In the genomic region with DNA sequence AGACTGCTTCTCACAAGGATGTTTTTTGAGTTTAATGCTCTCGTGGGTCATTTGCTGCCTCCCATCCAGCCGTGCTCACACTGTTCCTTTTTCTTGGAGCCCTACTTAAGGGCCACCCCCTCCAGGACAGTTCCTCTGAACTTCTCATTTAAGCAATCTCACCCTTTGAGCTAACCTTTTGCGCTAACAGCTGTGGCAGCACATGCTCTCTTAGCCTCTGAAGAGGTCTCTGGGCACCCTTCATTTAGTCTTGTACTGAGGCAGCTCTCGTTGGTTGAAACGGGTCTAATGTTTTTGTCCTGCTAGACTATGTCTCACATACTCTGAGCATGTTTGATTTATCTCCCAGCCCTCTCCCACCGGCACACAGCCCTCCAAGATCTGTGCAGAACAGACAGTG, we compare ENCODE assay signal across 1 cellular context.
TF ChIP-seq lines count a peak whose summit lies in the region.

No MANE protein-coding gene starts in this region.

TF ChIP-seq in HepG2, 621 proteins besides CTCF, POLR2A, EP300 and RAD21:
- TF ChIP-seq, protein P1, sequence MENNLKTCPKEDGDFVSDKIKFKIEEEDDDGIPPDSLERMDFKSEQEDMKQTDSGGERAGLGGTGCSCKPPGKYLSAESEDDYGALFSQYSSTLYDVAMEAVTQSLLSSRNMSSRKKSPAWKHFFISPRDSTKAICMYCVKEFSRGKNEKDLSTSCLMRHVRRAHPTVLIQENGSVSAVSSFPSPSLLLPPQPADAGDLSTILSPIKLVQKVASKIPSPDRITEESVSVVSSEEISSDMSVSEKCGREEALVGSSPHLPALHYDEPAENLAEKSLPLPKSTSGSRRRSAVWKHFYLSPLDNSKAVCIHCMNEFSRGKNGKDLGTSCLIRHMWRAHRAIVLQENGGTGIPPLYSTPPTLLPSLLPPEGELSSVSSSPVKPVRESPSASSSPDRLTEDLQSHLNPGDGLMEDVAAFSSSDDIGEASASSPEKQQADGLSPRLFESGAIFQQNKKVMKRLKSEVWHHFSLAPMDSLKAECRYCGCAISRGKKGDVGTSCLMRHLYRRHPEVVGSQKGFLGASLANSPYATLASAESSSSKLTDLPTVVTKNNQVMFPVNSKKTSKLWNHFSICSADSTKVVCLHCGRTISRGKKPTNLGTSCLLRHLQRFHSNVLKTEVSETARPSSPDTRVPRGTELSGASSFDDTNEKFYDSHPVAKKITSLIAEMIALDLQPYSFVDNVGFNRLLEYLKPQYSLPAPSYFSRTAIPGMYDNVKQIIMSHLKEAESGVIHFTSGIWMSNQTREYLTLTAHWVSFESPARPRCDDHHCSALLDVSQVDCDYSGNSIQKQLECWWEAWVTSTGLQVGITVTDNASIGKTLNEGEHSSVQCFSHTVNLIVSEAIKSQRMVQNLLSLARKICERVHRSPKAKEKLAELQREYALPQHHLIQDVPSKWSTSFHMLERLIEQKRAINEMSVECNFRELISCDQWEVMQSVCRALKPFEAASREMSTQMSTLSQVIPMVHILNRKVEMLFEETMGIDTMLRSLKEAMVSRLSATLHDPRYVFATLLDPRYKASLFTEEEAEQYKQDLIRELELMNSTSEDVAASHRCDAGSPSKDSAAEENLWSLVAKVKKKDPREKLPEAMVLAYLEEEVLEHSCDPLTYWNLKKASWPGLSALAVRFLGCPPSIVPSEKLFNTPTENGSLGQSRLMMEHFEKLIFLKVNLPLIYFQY (CRISPR knock-in tag; IDR thresholded peaks at IDR 0.05; ENCODE audit: borderline replicate concordance) = no peak
- TF ChIP-seq ZNF768 (CRISPR knock-in tag; IDR thresholded peaks at IDR 0.05) (no peak), YY1 (IDR thresholded peaks at IDR 0.05; ENCODE audit: insufficient read depth, insufficient replicate concordance, low read depth, low read length) (no peak)
- TF ChIP-seq, protein P2, sequence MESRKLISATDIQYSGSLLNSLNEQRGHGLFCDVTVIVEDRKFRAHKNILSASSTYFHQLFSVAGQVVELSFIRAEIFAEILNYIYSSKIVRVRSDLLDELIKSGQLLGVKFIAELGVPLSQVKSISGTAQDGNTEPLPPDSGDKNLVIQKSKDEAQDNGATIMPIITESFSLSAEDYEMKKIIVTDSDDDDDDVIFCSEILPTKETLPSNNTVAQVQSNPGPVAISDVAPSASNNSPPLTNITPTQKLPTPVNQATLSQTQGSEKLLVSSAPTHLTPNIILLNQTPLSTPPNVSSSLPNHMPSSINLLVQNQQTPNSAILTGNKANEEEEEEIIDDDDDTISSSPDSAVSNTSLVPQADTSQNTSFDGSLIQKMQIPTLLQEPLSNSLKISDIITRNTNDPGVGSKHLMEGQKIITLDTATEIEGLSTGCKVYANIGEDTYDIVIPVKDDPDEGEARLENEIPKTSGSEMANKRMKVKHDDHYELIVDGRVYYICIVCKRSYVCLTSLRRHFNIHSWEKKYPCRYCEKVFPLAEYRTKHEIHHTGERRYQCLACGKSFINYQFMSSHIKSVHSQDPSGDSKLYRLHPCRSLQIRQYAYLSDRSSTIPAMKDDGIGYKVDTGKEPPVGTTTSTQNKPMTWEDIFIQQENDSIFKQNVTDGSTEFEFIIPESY (CRISPR knock-in tag; IDR thresholded peaks at IDR 0.05) = peak; percentile 73
- TF ChIP-seq, protein P3, sequence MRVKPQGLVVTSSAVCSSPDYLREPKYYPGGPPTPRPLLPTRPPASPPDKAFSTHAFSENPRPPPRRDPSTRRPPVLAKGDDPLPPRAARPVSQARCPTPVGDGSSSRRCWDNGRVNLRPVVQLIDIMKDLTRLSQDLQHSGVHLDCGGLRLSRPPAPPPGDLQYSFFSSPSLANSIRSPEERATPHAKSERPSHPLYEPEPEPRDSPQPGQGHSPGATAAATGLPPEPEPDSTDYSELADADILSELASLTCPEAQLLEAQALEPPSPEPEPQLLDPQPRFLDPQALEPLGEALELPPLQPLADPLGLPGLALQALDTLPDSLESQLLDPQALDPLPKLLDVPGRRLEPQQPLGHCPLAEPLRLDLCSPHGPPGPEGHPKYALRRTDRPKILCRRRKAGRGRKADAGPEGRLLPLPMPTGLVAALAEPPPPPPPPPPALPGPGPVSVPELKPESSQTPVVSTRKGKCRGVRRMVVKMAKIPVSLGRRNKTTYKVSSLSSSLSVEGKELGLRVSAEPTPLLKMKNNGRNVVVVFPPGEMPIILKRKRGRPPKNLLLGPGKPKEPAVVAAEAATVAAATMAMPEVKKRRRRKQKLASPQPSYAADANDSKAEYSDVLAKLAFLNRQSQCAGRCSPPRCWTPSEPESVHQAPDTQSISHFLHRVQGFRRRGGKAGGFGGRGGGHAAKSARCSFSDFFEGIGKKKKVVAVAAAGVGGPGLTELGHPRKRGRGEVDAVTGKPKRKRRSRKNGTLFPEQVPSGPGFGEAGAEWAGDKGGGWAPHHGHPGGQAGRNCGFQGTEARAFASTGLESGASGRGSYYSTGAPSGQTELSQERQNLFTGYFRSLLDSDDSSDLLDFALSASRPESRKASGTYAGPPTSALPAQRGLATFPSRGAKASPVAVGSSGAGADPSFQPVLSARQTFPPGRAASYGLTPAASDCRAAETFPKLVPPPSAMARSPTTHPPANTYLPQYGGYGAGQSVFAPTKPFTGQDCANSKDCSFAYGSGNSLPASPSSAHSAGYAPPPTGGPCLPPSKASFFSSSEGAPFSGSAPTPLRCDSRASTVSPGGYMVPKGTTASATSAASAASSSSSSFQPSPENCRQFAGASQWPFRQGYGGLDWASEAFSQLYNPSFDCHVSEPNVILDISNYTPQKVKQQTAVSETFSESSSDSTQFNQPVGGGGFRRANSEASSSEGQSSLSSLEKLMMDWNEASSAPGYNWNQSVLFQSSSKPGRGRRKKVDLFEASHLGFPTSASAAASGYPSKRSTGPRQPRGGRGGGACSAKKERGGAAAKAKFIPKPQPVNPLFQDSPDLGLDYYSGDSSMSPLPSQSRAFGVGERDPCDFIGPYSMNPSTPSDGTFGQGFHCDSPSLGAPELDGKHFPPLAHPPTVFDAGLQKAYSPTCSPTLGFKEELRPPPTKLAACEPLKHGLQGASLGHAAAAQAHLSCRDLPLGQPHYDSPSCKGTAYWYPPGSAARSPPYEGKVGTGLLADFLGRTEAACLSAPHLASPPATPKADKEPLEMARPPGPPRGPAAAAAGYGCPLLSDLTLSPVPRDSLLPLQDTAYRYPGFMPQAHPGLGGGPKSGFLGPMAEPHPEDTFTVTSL (CRISPR knock-in tag; IDR thresholded peaks at IDR 0.05; ENCODE audit: borderline replicate concordance) = no peak
